In genomic region chr9:79257215-79257614, GRCh38 we compare ENCODE assay signal across 12 cellular contexts.
DNase-seq lines count a peak whose midpoint lies in the region; ATAC-seq and TF ChIP-seq lines count a peak whose summit lies in the region.
"Had no signal": no experiment of that assay in that cellular context is flagged by ENCODE, and none has a peak within 500 bp of the region (broad histone marks: within the 10 kb centered on the region; RNA-seq: fewer than 3 reads in every experiment).

No MANE protein-coding gene starts in this region.

- no peaks in the 10 kb centered on the region for H3K36me3 Mint-ChIP-seq in T-cell
- H3K36me3 Mint-ChIP-seq in stimulated activated effector memory CD8-positive, alpha-beta T cell treated with anti-CD3 and anti-CD28 coated beads, Interleukin-12 subunit alpha, Interleukin-12 subunit beta, amount 100 ng/mL, for 72 hours = no peaks in the 10 kb centered on the region
- H3K36me3 Mint-ChIP-seq: CD4-positive, CD25-positive, alpha-beta regulatory T cell had no signal

- POLR2A ChIA-PET in A673 (lab: Charles Lee; ENCODE audit: low non-redundant PET) (no interaction called here), T-cell (lab: Charles Lee) (no interaction called here)

- BruUV-seq in A673 (replicated peaks; lab: Mats Ljungman, UMichigan) = no TSS peak

- H3K9me3 ChIP-seq in A673 (ENCODE audit: low read depth, low read length, poor library complexity, severe bottlenecking) (peaks cover 4% of the 10 kb centered on the region), muscle layer of colon (ENCODE audit: low read length) (no peaks in the 10 kb centered on the region)
- H3K9me3 ChIP-seq: colonic mucosa had no signal

- H3K4me3 Mint-ChIP-seq in T-cell = no peak overlapping the region
- H3K4me3 Mint-ChIP-seq in stimulated activated effector memory CD8-positive, alpha-beta T cell treated with anti-CD3 and anti-CD28 coated beads, Interleukin-12 subunit alpha, Interleukin-12 subunit beta, amount 100 ng/mL, for 72 hours = no peak overlapping the region
- H3K4me3 Mint-ChIP-seq: CD4-positive, CD25-positive, alpha-beta regulatory T cell had no signal

- DNase-seq in A673 (ENCODE audit: low spot score) = peak; percentile 4
- no peak for DNase-seq in HFF-Myc (ENCODE audit: extremely low read depth, low read depth)
- peak; percentile 54 for DNase-seq in ecto neural progenitor cell (ENCODE audit: low spot score)
- no peak for DNase-seq in NCI-H187 treated with DMSO at 0.1 percent for 48 hours (lab: John Stamatoyannopoulos, UW)
- no peak for DNase-seq in T-helper 2 cell
- DNase-seq in T-cell = no peak
- DNase-seq in stimulated activated effector memory CD8-positive, alpha-beta T cell treated with anti-CD3 and anti-CD28 coated beads, Interleukin-12 subunit alpha, Interleukin-12 subunit beta, amount 100 ng/mL, for 72 hours (ENCODE audit: low spot score in 2 of 2) = no peak
- DNase-seq: CD4-positive, CD25-positive, alpha-beta regulatory T cell; colonic mucosa; MM.1S had no signal

- intact Hi-C loops in A673 (cut with micrococcal nuclease; ENCODE audit: unreplicated experiment) = no loop called here

- CTCF ChIA-PET in A673 (lab: Charles Lee) = interaction anchor here (0.7 kb wide), 1 partner anchor 91 kb away, joined by 3 read pairs; no protein-coding TSS in a partner anchor
- CTCF ChIA-PET in T-cell (lab: Charles Lee) = no interaction called here

- peaks cover 88% of the 10 kb centered on the region for H3K27me3 ChIP-seq in A673 (replicated peaks; ENCODE audit: insufficient read depth, low read depth, low read length, poor library complexity)
- H3K27me3 ChIP-seq in muscle layer of colon (ENCODE audit: control insufficient read depth in 1 of 2, insufficient read depth in 2 of 2, low read length in 2 of 2) = peaks cover 0 to 5% of the 10 kb centered on the region in 2 donors

- H3K27ac ChIP-seq in A673 (ENCODE audit: low read depth, low read length, poor library complexity, severe bottlenecking) (no peak overlapping the region), muscle layer of colon (ENCODE audit: low read depth, low read length) (no peak overlapping the region)
- H3K27ac ChIP-seq: colonic mucosa had no signal

- H3K4me1 Mint-ChIP-seq in T-cell = no peaks in the 10 kb centered on the region
- H3K4me1 Mint-ChIP-seq in stimulated activated effector memory CD8-positive, alpha-beta T cell treated with anti-CD3 and anti-CD28 coated beads, Interleukin-12 subunit alpha, Interleukin-12 subunit beta, amount 100 ng/mL, for 72 hours = no peaks in the 10 kb centered on the region
- H3K4me1 Mint-ChIP-seq: CD4-positive, CD25-positive, alpha-beta regulatory T cell had no signal

- H3K9ac ChIP-seq in muscle layer of colon (ENCODE audit: low read length) = no peak overlapping the region

- H3K27ac Mint-ChIP-seq in T-cell = no peak overlapping the region
- H3K27ac Mint-ChIP-seq in stimulated activated effector memory CD8-positive, alpha-beta T cell treated with anti-CD3 and anti-CD28 coated beads, Interleukin-12 subunit alpha, Interleukin-12 subunit beta, amount 100 ng/mL, for 72 hours = no peak overlapping the region
- H3K27ac Mint-ChIP-seq: activated T-helper 2 cell treated with anti-CD3 and anti-CD28 coated beads, Interferon-gamma antibody, Interleukin-2, Interleukin-4, amounts not matched to agents 10 μg/mL and 5 μg/mL and 100 μg/mL, durations not matched to agents 14 hours and 24 hours and 36 hours; CD4-positive, CD25-positive, alpha-beta regulatory T cell had no signal

- H3K4me3 ChIP-seq in A673 (ENCODE audit: low read depth, low read length, poor library complexity, severe bottlenecking) (peak overlapping the region; percentile 11), HFF-Myc (replicated peaks; ENCODE audit: low read depth, low read length) (peak overlapping the region; percentile 20; the same call in 1 of the 2 replicates), muscle layer of colon (ENCODE audit: low read depth in 1 of 2, low read length in 2 of 2) (peak overlapping the region; percentile 7 to 38)
- H3K4me3 ChIP-seq: colonic mucosa had no signal

- H3K9me3 Mint-ChIP-seq in T-cell = peaks cover 0 to 3% (median 0%) of the 10 kb centered on the region in 3 donors
- H3K9me3 Mint-ChIP-seq in stimulated activated effector memory CD8-positive, alpha-beta T cell treated with anti-CD3 and anti-CD28 coated beads, Interleukin-12 subunit alpha, Interleukin-12 subunit beta, amount 100 ng/mL, for 72 hours = no peaks in the 10 kb centered on the region
- H3K9me3 Mint-ChIP-seq: activated T-helper 2 cell treated with anti-CD3 and anti-CD28 coated beads, Interferon-gamma antibody, Interleukin-2, Interleukin-4, amounts not matched to agents 10 μg/mL and 5 μg/mL and 100 μg/mL, durations not matched to agents 14 hours and 24 hours and 36 hours had no signal

- H3K4me1 ChIP-seq in A673 (ENCODE audit: insufficient read depth, low read length, poor library complexity, severe bottlenecking) = peaks cover 16% of the 10 kb centered on the region
- H3K4me1 ChIP-seq in muscle layer of colon (ENCODE audit: insufficient read depth, low read length) = no peaks in the 10 kb centered on the region
- H3K4me1 ChIP-seq: colonic mucosa had no signal

- TF ChIP-seq CTCF in A673 (conservative IDR thresholded peaks at IDR 0.05; ENCODE audit: low read depth, low read length) (no peak), HFF-Myc (IDR thresholded peaks at IDR 0.05; ENCODE audit: low read depth, low read length, missing control alignments) (no peak)

- no peak for ATAC-seq in T-cell (replicated peaks in 1 of 4)
- ATAC-seq in stimulated activated effector memory CD8-positive, alpha-beta T cell treated with anti-CD3 and anti-CD28 coated beads, Interleukin-12 subunit alpha, Interleukin-12 subunit beta, amount 100 ng/mL, for 72 hours = no peak

- H3K27me3 Mint-ChIP-seq in T-cell = peaks cover 14 to 17% of the 10 kb centered on the region in 2 donors
- H3K27me3 Mint-ChIP-seq: CD4-positive, CD25-positive, alpha-beta regulatory T cell had no signal

- no peaks in the 10 kb centered on the region for H3K36me3 ChIP-seq in A673 (ENCODE audit: insufficient read depth, low read length, poor library complexity, severe bottlenecking)
- H3K36me3 ChIP-seq in muscle layer of colon (ENCODE audit: insufficient read depth, low read length) = no peaks in the 10 kb centered on the region
- H3K36me3 ChIP-seq: colonic mucosa had no signal

Comparison
In these comparisons a context has a peak if more than half of its experiments do, and no peak if none do; other contexts are left out.
1. DNase-seq: peak in A673 (single experiment) and ecto neural progenitor cell (single experiment); none in HFF-Myc (single experiment), NCI-H187 treated with DMSO at 0.1 percent for 48 hours (single experiment), T-helper 2 cell (0 of 5), T-cell (0 of 34) and stimulated activated effector memory CD8-positive, alpha-beta T cell treated with anti-CD3 and anti-CD28 coated beads, Interleukin-12 subunit alpha, Interleukin-12 subunit beta, amount 100 ng/mL, for 72 hours (0 of 2).
2. Peak in every context shown above with its lines, with median percentiles within 50 percentile points of each other: H3K4me3 ChIP-seq.